In genomic region chr20:62821726-62822210, GRCh38 we compare ENCODE assay signal across 2 cellular contexts.
A peak's percentile ranks its signal among the peaks of the same experiment; 100 is the strongest.
TF ChIP-seq lines count a peak whose summit lies in the region.

No MANE protein-coding gene starts in this region.

TF ChIP-seq in HepG2, 621 proteins besides CTCF, POLR2A, EP300 and RAD21:
- TF ChIP-seq HMGXB3 (CRISPR knock-in tag; IDR thresholded peaks at IDR 0.05; ENCODE audit: borderline replicate concordance), result no peak
- 0 out of 2 replicates have a peak, but pooled peaks have one; percentile 7 for TF ChIP-seq MYC (CRISPR knock-in tag; IDR thresholded peaks at IDR 0.05; ENCODE audit: borderline replicate concordance)
- TF ChIP-seq SKIL (CRISPR knock-in tag; IDR thresholded peaks at IDR 0.05; ENCODE audit: borderline replicate concordance), result no peak
- TF ChIP-seq JUN (CRISPR knock-in tag; IDR thresholded peaks at IDR 0.05), result no peak
- no peak for TF ChIP-seq RFXAP (CRISPR knock-in tag; IDR thresholded peaks at IDR 0.05; ENCODE audit: borderline replicate concordance)
- no peak for TF ChIP-seq ZNF207 (IDR thresholded peaks at IDR 0.05; ENCODE audit: borderline replicate concordance)
- peak; percentile 65 for TF ChIP-seq AGO2 (optimal IDR thresholded peaks at IDR 0.05; ENCODE audit: low read depth, low read length)
- TF ChIP-seq RBFOX2 (IDR thresholded peaks at IDR 0.05; ENCODE audit: low read depth, low read length), result peak; percentile 67
- TF ChIP-seq THAP9 (CRISPR knock-in tag; IDR thresholded peaks at IDR 0.05; ENCODE audit: borderline replicate concordance), result 0 out of 2 replicates have a peak, but pooled peaks have one; percentile 7
- no peak for TF ChIP-seq MIER2 (CRISPR knock-in tag; IDR thresholded peaks at IDR 0.05)
- TF ChIP-seq HNRNPL (IDR thresholded peaks at IDR 0.05; ENCODE audit: low read depth, low read length), result no peak
- TF ChIP-seq ZNF24 (IDR thresholded peaks at IDR 0.05), result no peak
- TF ChIP-seq GABPB1 (CRISPR knock-in tag; IDR thresholded peaks at IDR 0.05), result no peak
- TF ChIP-seq LCORL (IDR thresholded peaks at IDR 0.05), result no peak
- TF ChIP-seq LCORL (CRISPR knock-in tag; IDR thresholded peaks at IDR 0.05), result no peak
- TF ChIP-seq SIN3B (IDR thresholded peaks at IDR 0.05; ENCODE audit: low read length), result no peak
- TF ChIP-seq POGZ (CRISPR knock-in tag; IDR thresholded peaks at IDR 0.05), result no peak
- no peak for TF ChIP-seq BRD4 (CRISPR knock-in tag; IDR thresholded peaks at IDR 0.05)
- no peak for TF ChIP-seq SP5 (CRISPR knock-in tag; IDR thresholded peaks at IDR 0.05; ENCODE audit: borderline replicate concordance, low read depth)
- no peak for TF ChIP-seq HIVEP1 (CRISPR knock-in tag; IDR thresholded peaks at IDR 0.05)
- no peak for TF ChIP-seq SRSF9 (IDR thresholded peaks at IDR 0.05; ENCODE audit: borderline replicate concordance, insufficient read depth, low read depth, low read length, poor library complexity, severe bottlenecking)

TF ChIP-seq in Ishikawa, 13 proteins besides CTCF, POLR2A, EP300 and RAD21:
- TF ChIP-seq TAF1 (IDR thresholded peaks at IDR 0.05; ENCODE audit: low read depth) (no peak), REST (IDR thresholded peaks at IDR 0.05; ENCODE audit: low read depth) (no peak), USF1 (IDR thresholded peaks at IDR 0.05) (no peak), ZBTB7A (IDR thresholded peaks at IDR 0.05; ENCODE audit: low read depth) (peak; percentile 26; the same call in 1 of the 2 replicates), MAX (IDR thresholded peaks at IDR 0.05) (no peak), YY1 (IDR thresholded peaks at IDR 0.05; ENCODE audit: low read depth) (no peak), EGR1 (IDR thresholded peaks at IDR 0.05) (no peak)
